9 cellular contexts compared by ENCODE assay signal in the genomic region with DNA sequence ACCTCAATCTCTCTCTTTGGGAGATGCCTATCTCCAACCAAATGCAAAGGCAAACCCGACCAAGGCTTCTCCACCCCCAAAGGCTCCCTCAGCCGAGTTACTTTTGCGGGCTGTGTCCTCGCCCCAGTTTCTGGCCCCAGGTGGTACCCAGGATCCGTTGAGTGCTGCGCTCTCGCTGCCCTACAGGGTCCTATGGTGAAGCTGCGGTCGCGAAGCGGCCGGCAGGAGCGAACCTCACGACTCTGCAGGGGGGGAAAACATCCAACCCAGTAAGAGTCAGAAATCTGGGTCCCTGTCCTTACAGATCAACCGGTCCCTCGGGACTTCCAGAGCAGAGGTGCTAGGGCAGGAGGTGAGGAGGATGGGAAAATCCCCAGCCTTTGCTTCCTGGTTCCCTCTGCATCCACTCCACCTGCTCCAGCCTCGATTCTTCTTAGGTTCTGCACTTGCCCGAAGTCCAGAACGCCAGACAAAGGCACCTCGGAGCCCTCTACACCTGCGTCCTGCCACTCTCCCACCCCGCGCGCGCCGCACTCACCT. TPM values are rescaled to one million over a fixed set of nuclear protein-coding genes. Genes with fewer than 3 reads are reported as not detected.
DNase-seq lines count a peak whose midpoint lies in the region; ATAC-seq and TF ChIP-seq lines count a peak whose summit lies in the region.
"Had no signal": no experiment of that assay in that cellular context is flagged by ENCODE, and none has a peak within 500 bp of the region (broad histone marks: within the 10 kb centered on the region; RNA-seq: fewer than 3 reads in every experiment).

No MANE protein-coding gene starts in this region.

- peak overlapping the region; percentile 30 for H3K4me3 ChIP-seq in KMS-11 (IDR thresholded peaks at IDR 0.05; ENCODE audit: insufficient read depth, low read depth, low read length)
- H3K4me3 ChIP-seq in coronary artery = peak overlapping the region; percentile 84
- no peak overlapping the region for H3K4me3 ChIP-seq in SJCRH30

- H3K36me3 ChIP-seq in KMS-11 (ENCODE audit: insufficient read depth) = no peaks in the 10 kb centered on the region
- H3K36me3 ChIP-seq in SJCRH30 = no peaks in the 10 kb centered on the region

- H3K27ac ChIP-seq in KMS-11 (no peak overlapping the region), coronary artery (peak overlapping the region in 1 of 2 donors; percentile 76), SJCRH30 (no peak overlapping the region)

- H3K27me3 ChIP-seq in KMS-11 (ENCODE audit: insufficient read depth, low read depth) (no peaks in the 10 kb centered on the region), SJCRH30 (no peaks in the 10 kb centered on the region; the same call in 1 of the 2 replicates)

- H3K4me1 ChIP-seq in KMS-11 (ENCODE audit: low read depth, poor library complexity, severe bottlenecking) = no peaks in the 10 kb centered on the region
- H3K4me1 ChIP-seq in SJCRH30 = no peaks in the 10 kb centered on the region

- H3K27ac Mint-ChIP-seq in naive B cell = peak overlapping the region; percentile 49 to 95 (median 76)

- H3K36me3 Mint-ChIP-seq in naive B cell = peaks cover 0 to 4% of the 10 kb centered on the region in 2 donors

- H3K4me1 Mint-ChIP-seq in naive B cell = peaks cover 52 to 80% (median 75%) of the 10 kb centered on the region in 3 donors

- peak; percentile 24 to 29 for ATAC-seq in naive B cell (ENCODE audit: low read depth in 2 of 2)
- ATAC-seq in HG02798 (IDR thresholded peaks at IDR 0.05; ENCODE audit: poor library complexity, unreplicated experiment) = no peak

- peak; percentile 58 for DNase-seq in activated CD8-positive, alpha-beta memory T cell treated with anti-CD3 and anti-CD28 coated beads for 24 hours
- no peak for DNase-seq in activated CD8-positive, alpha-beta memory T cell treated with anti-CD3 and anti-CD28 coated beads, Interleukin-2, amount 50 U/mL, for 48 hours
- DNase-seq in coronary artery (ENCODE audit: low spot score) = no peak
- DNase-seq in naive B cell = no peak
- DNase-seq in SJCRH30 = no peak
- DNase-seq in activated effector memory CD4-positive, alpha-beta T cell treated with anti-CD3 and anti-CD28 coated beads, Interleukin-2, amount 50 U/mL, for 16 hours = no peak

- no peaks in the 10 kb centered on the region for H3K27me3 Mint-ChIP-seq in naive B cell

- H3K9ac ChIP-seq in KMS-11 = no peak overlapping the region; the same call in 1 of the 2 replicates

- H3K79me2 ChIP-seq in KMS-11 (ENCODE audit: insufficient read depth, low read depth) = no peaks in the 10 kb centered on the region

- H3K9me3 ChIP-seq in SJCRH30 (replicated peaks) = no peaks in the 10 kb centered on the region

- peak overlapping the region; percentile 29; the same call in 1 of the 2 replicates for H3K4me2 ChIP-seq in KMS-11

- no peaks in the 10 kb centered on the region for H3K9me3 Mint-ChIP-seq in naive B cell

- H2AFZ ChIP-seq in KMS-11 (ENCODE audit: low read depth) = peak overlapping the region; percentile 52

- peak overlapping the region; percentile 96 to 99 (median 98) for H3K4me3 Mint-ChIP-seq in naive B cell

- H4K20me1 ChIP-seq in KMS-11 (ENCODE audit: insufficient read depth) = no peaks in the 10 kb centered on the region

- TF ChIP-seq CTCF in KMS-11 (conservative IDR thresholded peaks at IDR 0.05; ENCODE audit: low read depth, low read length) (no peak), coronary artery (IDR thresholded peaks at IDR 0.05) (no peak)

RNA-seq across cellular contexts. Expression of gene HS3ST1, which starts 0.5 kb away (rescaled TPM):
- 10 to 100 TPM in 5 of 6 donors, 1 to 10 TPM in 1; 5.8 to 23.9 (median 16.0) TPM for polyA plus RNA-seq in naive B cell (ENCODE audit: low read depth in 6 of 6)
- not detected in 2 replicates for total RNA-seq in SJCRH30 (2014; rRNA removed; shearing (Covaris generic))
- total RNA-seq: Daoy had no signal
